10 cellular contexts compared by ENCODE assay signal in the genomic region with DNA sequence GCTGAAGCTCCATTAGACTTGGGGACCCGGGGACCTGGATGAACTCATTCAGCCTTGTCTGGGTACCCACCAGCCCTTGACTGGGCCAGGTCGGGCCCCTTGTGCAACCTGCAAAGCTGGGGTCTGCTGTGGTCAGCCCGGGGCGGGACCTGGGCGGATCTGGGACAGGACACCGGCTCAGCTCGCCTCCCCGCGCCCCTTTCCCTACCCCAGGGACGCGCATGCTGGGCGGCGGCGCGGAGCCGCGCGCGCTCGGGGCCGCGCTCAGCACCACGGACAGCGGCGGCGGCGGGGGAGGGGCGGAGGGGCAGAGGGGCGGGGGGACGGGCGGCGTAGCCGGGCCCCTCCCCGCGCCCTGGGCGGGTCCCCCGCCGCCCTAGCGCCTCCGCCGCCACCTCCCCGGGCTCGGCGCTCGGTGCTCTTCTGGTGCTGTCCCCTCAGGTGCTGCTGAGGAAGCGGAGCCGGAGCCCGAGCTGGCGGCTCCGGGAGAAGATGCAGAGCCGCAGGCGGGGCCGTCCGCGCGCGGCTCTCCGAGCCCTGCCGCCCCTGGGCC. TPM values are rescaled to one million over a fixed set of nuclear protein-coding genes. Genes with fewer than 3 reads are reported as not detected.
A peak's percentile ranks its signal among the peaks of the same experiment; 100 is the strongest.
DNase-seq lines count a peak whose midpoint lies in the region; FAIRE-seq and TF ChIP-seq lines count a peak whose summit lies in the region.
"Had no signal": no experiment of that assay in that cellular context is flagged by ENCODE, and none has a peak within 500 bp of the region (broad histone marks: within the 10 kb centered on the region; RNA-seq: fewer than 3 reads in every experiment).

No MANE protein-coding gene starts in this region.

- no peaks in the 10 kb centered on the region for H3K9me3 ChIP-seq in liver (ENCODE audit: control insufficient read depth in 4 of 4, low read length in 3 of 4)

- TF ChIP-seq CTCF in AG10803 (conservative IDR thresholded peaks at IDR 0.05; ENCODE audit: low read length) (no peak), choroid plexus epithelial cell (conservative IDR thresholded peaks at IDR 0.05; ENCODE audit: low read depth, low read length) (no peak), liver (IDR thresholded peaks at IDR 0.05; ENCODE audit: low read depth, low read length, missing input control) (no peak)

- H3K9ac ChIP-seq in liver (ENCODE audit: low read depth in 1 of 2, low read length in 2 of 2): no peak overlapping the region

- peaks cover 0 to 1% (median 0%) of the 10 kb centered on the region in 4 donors for H3K36me3 ChIP-seq in liver (ENCODE audit: control insufficient read depth in 4 of 4, insufficient read depth in 3 of 4, low read depth in 1 of 4, low read length in 3 of 4)

- H3K4me3 ChIP-seq in AG10803 (ENCODE audit: low read length) (peak overlapping the region; percentile 41), choroid plexus epithelial cell (ENCODE audit: low read depth, low read length) (peak overlapping the region; percentile 49), liver (ENCODE audit: low read depth in 1 of 3, low read length in 3 of 3) (peak overlapping the region in 1 of 3 donors; percentile 51)

- no peak for FAIRE-seq in RCC 7860 (lab: Jason Lieb, UNC)

- peaks cover 3 to 20% (median 10%) of the 10 kb centered on the region in 4 donors for H3K4me1 ChIP-seq in liver (ENCODE audit: control insufficient read depth in 4 of 4, insufficient read depth in 4 of 4, low read length in 3 of 4)

- no peak for TF ChIP-seq RAD21 in liver (IDR thresholded peaks at IDR 0.05)

- H3K27me3 ChIP-seq in liver (ENCODE audit: control insufficient read depth in 4 of 4, insufficient read depth in 4 of 4, low read length in 3 of 4): no peaks in the 10 kb centered on the region

- no peak overlapping the region for H3K27ac ChIP-seq in liver (ENCODE audit: low read depth in 1 of 2, low read length in 2 of 2)

- DNase-seq in AG10803 (ENCODE audit: low read depth): no peak
- DNase-seq in HuH-7.5 (ENCODE audit: low spot score): peak; percentile 98
- no peak for DNase-seq in choroid plexus epithelial cell (ENCODE audit: low read depth)
- no peak for DNase-seq in dedifferentiated amniotic fluid mesenchymal stem cell (ENCODE audit: extremely low spot score)
- no peak for DNase-seq in stimulated activated CD4-positive, alpha-beta T cell treated with anti-CD3 and anti-CD28 coated beads, Interleukin-15, amount 100 ng/mL, for 24 hours
- no peak for DNase-seq in RCC 7860 (ENCODE audit: low spot score)
- no peak for DNase-seq in stimulated activated CD4-positive, alpha-beta T cell treated with anti-CD3 and anti-CD28 coated beads, Interleukin-4, amount 100 ng/mL, for 4 hours
- DNase-seq: activated CD4-positive, alpha-beta memory T cell treated with anti-CD3 and anti-CD28 coated beads for 36 hours; foreskin melanocyte had no signal

- 17% methylated on average over 59 of the region's 59 CpGs for WGBS in liver

TF ChIP-seq in liver, 16 proteins besides CTCF, POLR2A, EP300 and RAD21:
- TF ChIP-seq, protein P1, sequence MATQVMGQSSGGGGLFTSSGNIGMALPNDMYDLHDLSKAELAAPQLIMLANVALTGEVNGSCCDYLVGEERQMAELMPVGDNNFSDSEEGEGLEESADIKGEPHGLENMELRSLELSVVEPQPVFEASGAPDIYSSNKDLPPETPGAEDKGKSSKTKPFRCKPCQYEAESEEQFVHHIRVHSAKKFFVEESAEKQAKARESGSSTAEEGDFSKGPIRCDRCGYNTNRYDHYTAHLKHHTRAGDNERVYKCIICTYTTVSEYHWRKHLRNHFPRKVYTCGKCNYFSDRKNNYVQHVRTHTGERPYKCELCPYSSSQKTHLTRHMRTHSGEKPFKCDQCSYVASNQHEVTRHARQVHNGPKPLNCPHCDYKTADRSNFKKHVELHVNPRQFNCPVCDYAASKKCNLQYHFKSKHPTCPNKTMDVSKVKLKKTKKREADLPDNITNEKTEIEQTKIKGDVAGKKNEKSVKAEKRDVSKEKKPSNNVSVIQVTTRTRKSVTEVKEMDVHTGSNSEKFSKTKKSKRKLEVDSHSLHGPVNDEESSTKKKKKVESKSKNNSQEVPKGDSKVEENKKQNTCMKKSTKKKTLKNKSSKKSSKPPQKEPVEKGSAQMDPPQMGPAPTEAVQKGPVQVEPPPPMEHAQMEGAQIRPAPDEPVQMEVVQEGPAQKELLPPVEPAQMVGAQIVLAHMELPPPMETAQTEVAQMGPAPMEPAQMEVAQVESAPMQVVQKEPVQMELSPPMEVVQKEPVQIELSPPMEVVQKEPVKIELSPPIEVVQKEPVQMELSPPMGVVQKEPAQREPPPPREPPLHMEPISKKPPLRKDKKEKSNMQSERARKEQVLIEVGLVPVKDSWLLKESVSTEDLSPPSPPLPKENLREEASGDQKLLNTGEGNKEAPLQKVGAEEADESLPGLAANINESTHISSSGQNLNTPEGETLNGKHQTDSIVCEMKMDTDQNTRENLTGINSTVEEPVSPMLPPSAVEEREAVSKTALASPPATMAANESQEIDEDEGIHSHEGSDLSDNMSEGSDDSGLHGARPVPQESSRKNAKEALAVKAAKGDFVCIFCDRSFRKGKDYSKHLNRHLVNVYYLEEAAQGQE (IDR thresholded peaks at IDR 0.05): peak; percentile 81
- TF ChIP-seq NR2F2 (IDR thresholded peaks at IDR 0.05): no peak

RNA-seq across cellular contexts. Expression of a gene that starts 7.4 kb away (rescaled TPM):
- 1 to 10 TPM; 4.3 to 5.6 TPM for total RNA-seq in liver
- polyA plus RNA-seq in liver: 1 to 10 TPM; 4.7 to 5.6 TPM

RNA-seq across cellular contexts. Expression of a gene that starts 7.7 kb away (rescaled TPM):
- total RNA-seq in liver: 1 to 10 TPM in 1 of 2 donors, under 1 TPM in 1; 0.51 to 1.3 TPM
- polyA plus RNA-seq in liver: under 1 TPM in 1 of 2 donors, not detected in 1; 0.39 TPM

RNA-seq across cellular contexts. Expression of a gene that starts 8.1 kb away (rescaled TPM):
- 1 to 10 TPM in 1 of 2 donors, under 1 TPM in 1; 0.42 to 1.4 TPM for total RNA-seq in liver
- polyA plus RNA-seq in liver: 1 to 10 TPM; 2.2 to 2.4 TPM

RNA-seq across cellular contexts. Expression of a gene that starts 13.9 kb away (rescaled TPM):
- total RNA-seq in liver: 1 to 10 TPM; 3.0 to 7.8 TPM
- polyA plus RNA-seq in liver: 1 to 10 TPM; 2.6 to 6.5 TPM

RNA-seq across cellular contexts. Expression of a gene that starts 14.0 kb away (rescaled TPM):
- 1 to 10 TPM; 1.2 to 1.9 TPM for total RNA-seq in liver
- 1 to 10 TPM; 2.3 to 2.6 TPM for polyA plus RNA-seq in liver
